Comparison of ENCODE assay signal across 17 cellular contexts in the genomic region with DNA sequence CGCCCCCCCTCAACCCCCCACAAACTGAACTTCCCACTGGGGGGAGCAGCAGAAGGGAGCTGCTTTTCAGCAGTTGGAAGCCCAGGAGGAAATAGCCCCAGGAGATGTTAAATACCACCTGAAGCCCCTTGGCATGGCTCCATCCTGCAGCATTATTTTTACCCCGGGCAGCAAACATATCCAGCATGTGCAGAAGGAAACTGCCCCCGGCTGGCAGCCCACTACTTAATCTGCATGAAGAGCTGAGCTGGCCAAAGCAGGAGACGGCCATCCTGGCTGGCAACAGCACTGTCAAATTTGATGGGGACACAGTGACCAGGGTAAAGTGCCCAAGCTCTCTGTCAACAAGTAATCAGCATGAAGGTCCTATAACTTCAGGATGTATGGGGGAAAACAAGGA. TPM values are rescaled to one million over a fixed set of nuclear protein-coding genes. Genes with fewer than 3 reads are reported as not detected.
DNase-seq lines count a peak whose midpoint lies in the region; ATAC-seq and TF ChIP-seq lines count a peak whose summit lies in the region.
"Had no signal": no experiment of that assay in that cellular context is flagged by ENCODE, and none has a peak within 500 bp of the region (broad histone marks: within the 10 kb centered on the region; RNA-seq: fewer than 3 reads in every experiment).

No MANE protein-coding gene starts in this region.

- H3K27me3 ChIP-seq in esophagus muscularis mucosa = no peaks in the 10 kb centered on the region
- H3K27me3 ChIP-seq in HAP-1 (ENCODE audit: low read depth) = no peaks in the 10 kb centered on the region
- H3K27me3 ChIP-seq in esophagus squamous epithelium = no peaks in the 10 kb centered on the region

- CTCF ChIA-PET in WTC11 (lab: Charles Lee) = interaction anchor here (5.1 kb wide), 1 partner anchor 8 kb away, joined by 91 read pairs; no protein-coding TSS in a partner anchor

- H3K27me3 Mint-ChIP-seq in WTC11 (ENCODE audit: low read depth) = no peaks in the 10 kb centered on the region
- H3K27me3 Mint-ChIP-seq: CD4-positive, alpha-beta T cell had no signal

- H3K4me3 ChIP-seq in esophagus muscularis mucosa (no peak overlapping the region), HAP-1 (no peak overlapping the region), esophagus squamous epithelium (no peak overlapping the region)
- H3K4me3 ChIP-seq: A549 had no signal

- no peak overlapping the region for H3K4me3 Mint-ChIP-seq in WTC11
- H3K4me3 Mint-ChIP-seq: CD4-positive, alpha-beta T cell; H9 had no signal

- intact Hi-C loops in esophagus muscularis mucosa (cut with DNase I) (no loop called here), esophagus squamous epithelium (cut with DNase I) (no loop called here)

- in situ Hi-C loops in HAP-1 (cut with MboI; ENCODE audit: low sequenced_read_pairs) = no loop called here

- POLR2A ChIA-PET in WTC11 (lab: Charles Lee) = no interaction called here

- no peak for TF ChIP-seq EP300 in esophagus muscularis mucosa (IDR thresholded peaks at IDR 0.05)

- TF ChIP-seq CTCF in WTC11 (IDR thresholded peaks at IDR 0.05) (no peak), esophagus muscularis mucosa (IDR thresholded peaks at IDR 0.05) (no peak), esophagus squamous epithelium (IDR thresholded peaks at IDR 0.05) (no peak)

- H3K4me1 ChIP-seq in esophagus muscularis mucosa (peaks cover 0 to 6% (median 2%) of the 10 kb centered on the region in 4 donors), HAP-1 (no peaks in the 10 kb centered on the region), esophagus squamous epithelium (no peaks in the 10 kb centered on the region)
- H3K4me1 ChIP-seq: A549 had no signal

- H3K27ac ChIP-seq in esophagus muscularis mucosa (replicated peaks in 1 of 4) (no peak overlapping the region), esophagus squamous epithelium (no peak overlapping the region)
- H3K27ac ChIP-seq: 22Rv1, A549, C4-2B had no signal

- no peaks in the 10 kb centered on the region for H3K9me3 ChIP-seq in esophagus muscularis mucosa
- no peaks in the 10 kb centered on the region for H3K9me3 ChIP-seq in HAP-1
- H3K9me3 ChIP-seq in esophagus squamous epithelium = no peaks in the 10 kb centered on the region
- H3K9me3 ChIP-seq: A549 had no signal

- peak overlapping the region; percentile 17; the same call in 1 of the 2 replicates for H3K27ac Mint-ChIP-seq in WTC11
- H3K27ac Mint-ChIP-seq: CD4-positive, alpha-beta T cell; H9 had no signal

- DNase-seq in NCI-H2081 (lab: John Stamatoyannopoulos, UW) = peak; percentile 27 to 69
- no peak for DNase-seq in NCI-H2081 treated with DMSO at 0.1 percent for 48 hours (lab: John Stamatoyannopoulos, UW)
- no peak for DNase-seq in WTC11 (ENCODE audit: low spot score)
- DNase-seq in esophagus muscularis mucosa (ENCODE audit: extremely low spot score) = peak; percentile 79
- DNase-seq in HAP-1 (ENCODE audit: low spot score in 2 of 2) = no peak
- no peak for DNase-seq in esophagus squamous epithelium (lab: John Stamatoyannopoulos, UW)
- DNase-seq: AML-193; Calu3; CD4-positive, alpha-beta T cell; DMS79 treated with DMSO at 0.1 percent for 48 hours; GF-D8; H9 had no signal

- H3K36me3 ChIP-seq in esophagus muscularis mucosa (peaks cover 0 to 3% (median 1%) of the 10 kb centered on the region in 4 donors), HAP-1 (replicated peaks) (0 out of 2 replicates have a peak, but pooled peaks cover 4% of the 10 kb centered on the region), esophagus squamous epithelium (peaks cover 0 to 9% (median 0%) of the 10 kb centered on the region in 3 donors)

- TF ChIP-seq POLR2A in esophagus muscularis mucosa (IDR thresholded peaks at IDR 0.05; ENCODE audit: low read depth) (no peak), esophagus squamous epithelium (IDR thresholded peaks at IDR 0.05) (no peak)

- H3K4me1 Mint-ChIP-seq in WTC11 = peaks cover 32% of the 10 kb centered on the region

- no peaks in the 10 kb centered on the region for H3K9me3 Mint-ChIP-seq in WTC11
- H3K9me3 Mint-ChIP-seq: CD4-positive, alpha-beta T cell; H9 had no signal

- no peaks in the 10 kb centered on the region for H3K36me3 Mint-ChIP-seq in WTC11

- ATAC-seq in WTC11 (no peak), GM18520 (IDR thresholded peaks at IDR 0.05; ENCODE audit: unreplicated experiment) (no peak)
- ATAC-seq: A549 had no signal

- WGBS in esophagus muscularis mucosa = 84% methylated on average over 3 of the region's 4 CpGs
- 65 to 67% methylated on average over 1 to 4 of the region's 4 CpGs for WGBS in esophagus squamous epithelium, 2 donors

TF ChIP-seq in WTC11, 78 proteins besides CTCF, POLR2A, EP300 and RAD21:
- TF ChIP-seq MAX (CRISPR knock-in tag; IDR thresholded peaks at IDR 0.05) (no peak), ZNF121 (CRISPR knock-in tag; IDR thresholded peaks at IDR 0.05) (no peak), ZNF138 (CRISPR knock-in tag; conservative IDR thresholded peaks at IDR 0.05) (no peak), ZNF423 (CRISPR knock-in tag; IDR thresholded peaks at IDR 0.05) (no peak), SP1 (CRISPR knock-in tag; conservative IDR thresholded peaks at IDR 0.05) (no peak), PREB (CRISPR knock-in tag; IDR thresholded peaks at IDR 0.05; ENCODE audit: borderline replicate concordance) (no peak)
- TF ChIP-seq, protein P1, sequence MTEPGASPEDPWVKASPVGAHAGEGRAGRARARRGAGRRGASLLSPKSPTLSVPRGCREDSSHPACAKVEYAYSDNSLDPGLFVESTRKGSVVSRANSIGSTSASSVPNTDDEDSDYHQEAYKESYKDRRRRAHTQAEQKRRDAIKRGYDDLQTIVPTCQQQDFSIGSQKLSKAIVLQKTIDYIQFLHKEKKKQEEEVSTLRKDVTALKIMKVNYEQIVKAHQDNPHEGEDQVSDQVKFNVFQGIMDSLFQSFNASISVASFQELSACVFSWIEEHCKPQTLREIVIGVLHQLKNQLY (CRISPR knock-in tag; IDR thresholded peaks at IDR 0.05) = no peak
- TF ChIP-seq, protein P2, sequence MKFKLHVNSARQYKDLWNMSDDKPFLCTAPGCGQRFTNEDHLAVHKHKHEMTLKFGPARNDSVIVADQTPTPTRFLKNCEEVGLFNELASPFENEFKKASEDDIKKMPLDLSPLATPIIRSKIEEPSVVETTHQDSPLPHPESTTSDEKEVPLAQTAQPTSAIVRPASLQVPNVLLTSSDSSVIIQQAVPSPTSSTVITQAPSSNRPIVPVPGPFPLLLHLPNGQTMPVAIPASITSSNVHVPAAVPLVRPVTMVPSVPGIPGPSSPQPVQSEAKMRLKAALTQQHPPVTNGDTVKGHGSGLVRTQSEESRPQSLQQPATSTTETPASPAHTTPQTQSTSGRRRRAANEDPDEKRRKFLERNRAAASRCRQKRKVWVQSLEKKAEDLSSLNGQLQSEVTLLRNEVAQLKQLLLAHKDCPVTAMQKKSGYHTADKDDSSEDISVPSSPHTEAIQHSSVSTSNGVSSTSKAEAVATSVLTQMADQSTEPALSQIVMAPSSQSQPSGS (CRISPR knock-in tag; IDR thresholded peaks at IDR 0.05; ENCODE audit: borderline replicate concordance, low read depth) = no peak
- TF ChIP-seq, protein P3, sequence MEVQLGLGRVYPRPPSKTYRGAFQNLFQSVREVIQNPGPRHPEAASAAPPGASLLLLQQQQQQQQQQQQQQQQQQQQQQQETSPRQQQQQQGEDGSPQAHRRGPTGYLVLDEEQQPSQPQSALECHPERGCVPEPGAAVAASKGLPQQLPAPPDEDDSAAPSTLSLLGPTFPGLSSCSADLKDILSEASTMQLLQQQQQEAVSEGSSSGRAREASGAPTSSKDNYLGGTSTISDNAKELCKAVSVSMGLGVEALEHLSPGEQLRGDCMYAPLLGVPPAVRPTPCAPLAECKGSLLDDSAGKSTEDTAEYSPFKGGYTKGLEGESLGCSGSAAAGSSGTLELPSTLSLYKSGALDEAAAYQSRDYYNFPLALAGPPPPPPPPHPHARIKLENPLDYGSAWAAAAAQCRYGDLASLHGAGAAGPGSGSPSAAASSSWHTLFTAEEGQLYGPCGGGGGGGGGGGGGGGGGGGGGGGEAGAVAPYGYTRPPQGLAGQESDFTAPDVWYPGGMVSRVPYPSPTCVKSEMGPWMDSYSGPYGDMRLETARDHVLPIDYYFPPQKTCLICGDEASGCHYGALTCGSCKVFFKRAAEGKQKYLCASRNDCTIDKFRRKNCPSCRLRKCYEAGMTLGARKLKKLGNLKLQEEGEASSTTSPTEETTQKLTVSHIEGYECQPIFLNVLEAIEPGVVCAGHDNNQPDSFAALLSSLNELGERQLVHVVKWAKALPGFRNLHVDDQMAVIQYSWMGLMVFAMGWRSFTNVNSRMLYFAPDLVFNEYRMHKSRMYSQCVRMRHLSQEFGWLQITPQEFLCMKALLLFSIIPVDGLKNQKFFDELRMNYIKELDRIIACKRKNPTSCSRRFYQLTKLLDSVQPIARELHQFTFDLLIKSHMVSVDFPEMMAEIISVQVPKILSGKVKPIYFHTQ (CRISPR knock-in tag; IDR thresholded peaks at IDR 0.05) = no peak

RNA-seq across cellular contexts. Expression of gene BUD13, which starts 32.0 kb away (rescaled TPM):
- 20.7 to 24.6 TPM (median 22.4 TPM) in 3 replicates for total RNA-seq in WTC11 (2021)
- total RNA-seq in esophagus muscularis mucosa = 10 to 100 TPM; 10.8 to 17.1 (median 12.5) TPM
- 10 to 100 TPM in 3 of 4 donors, 1 to 10 TPM in 1; 6.0 to 13.9 (median 12.0) TPM for total RNA-seq in esophagus squamous epithelium

RNA-seq across cellular contexts. Expression of gene ZPR1, which starts 47.1 kb away (rescaled TPM):
- total RNA-seq in WTC11 (2021) (55.2 to 59.6 TPM (median 56.6 TPM) in 3 replicates), esophagus muscularis mucosa (10 to 100 TPM; 18.3 to 46.4 (median 34.7) TPM), esophagus squamous epithelium (10 to 100 TPM; 22.1 to 31.0 (median 26.2) TPM)

RNA-seq across cellular contexts. Expression of gene APOA5, which starts 50.9 kb away (rescaled TPM):
- 0.09 to 0.32 TPM (median 0.20 TPM) in 3 replicates for total RNA-seq in WTC11 (2021)
- not detected for total RNA-seq in esophagus muscularis mucosa
- not detected for total RNA-seq in esophagus squamous epithelium
- total RNA-seq: Calu3; CD4-positive, alpha-beta T cell; HT-29 had no signal

Comparison
In these comparisons a context has a peak if more than half of its experiments do, and no peak if none do; other contexts are left out.
1. DNase-seq: peak in NCI-H2081 (2 of 2) and esophagus muscularis mucosa (single experiment); none in NCI-H2081 treated with DMSO at 0.1 percent for 48 hours (single experiment), WTC11 (single experiment), HAP-1 (0 of 2) and esophagus squamous epithelium (single experiment).